Comparison of ENCODE assay signal across 8 cellular contexts in genomic region chr10:31318854-31319601, GRCh38. TPM values are rescaled to one million over a fixed set of nuclear protein-coding genes. Genes with fewer than 3 reads are reported as not detected.
DNase-seq lines count a peak whose midpoint lies in the region; TF ChIP-seq lines count a peak whose summit lies in the region.

Gene ZEB1, plus strand, starts transcription at chr10:31319216. Its CDS starts 19 bp downstream, at chr10:31319235.

- under 1% methylated on average over 27 of the region's 71 CpGs for WGBS in suprapubic skin

- DNase-seq in ELR (ENCODE audit: low read depth) = peak; percentile 96
- peak; percentile 89 for DNase-seq in H4 (ENCODE audit: low spot score)
- peak; percentile 94 to 95 for DNase-seq in SJCRH30
- DNase-seq in activated naive CD4-positive, alpha-beta T cell treated with Interleukin-2 at 50 U/mL for 16 hours = peak; percentile 91
- DNase-seq in globus pallidus (ENCODE audit: low spot score) = peak; percentile 41
- DNase-seq in nucleus accumbens (lab: John Stamatoyannopoulos, UW) = peak in 50 of 56 donors; percentile 12 to 87 (median 60)
- peak; percentile 82 to 86 for DNase-seq in suprapubic skin (ENCODE audit: low spot score in 2 of 2)

- H3K36me3 ChIP-seq in Loucy (ENCODE audit: insufficient read depth, low read length) = no peaks in the 10 kb centered on the region
- no peaks in the 10 kb centered on the region for H3K36me3 ChIP-seq in SJCRH30
- H3K36me3 ChIP-seq in suprapubic skin = no peaks in the 10 kb centered on the region

- no peak for TF ChIP-seq EP300 in suprapubic skin (IDR thresholded peaks at IDR 0.05)

- no peaks in the 10 kb centered on the region for H3K27me3 ChIP-seq in Loucy (ENCODE audit: insufficient read depth, low read length, poor library complexity, severe bottlenecking)
- no peaks in the 10 kb centered on the region for H3K27me3 ChIP-seq in SJCRH30
- peaks cover 21% of the 10 kb centered on the region for H3K27me3 ChIP-seq in suprapubic skin

- H3K27ac ChIP-seq in SJCRH30 (peak within 1 kb of the TSS; percentile 81), suprapubic skin (peak within 1 kb of the TSS; percentile 89)

- TF ChIP-seq CTCF in Loucy (conservative IDR thresholded peaks at IDR 0.05; ENCODE audit: low read length) (peak; percentile 30; the same call in 1 of the 2 replicates), suprapubic skin (IDR thresholded peaks at IDR 0.05) (peak; percentile 15 to 62)

- no peak for TF ChIP-seq POLR2A in suprapubic skin (IDR thresholded peaks at IDR 0.05)

- no peaks in the 10 kb centered on the region for H3K9me3 ChIP-seq in Loucy (ENCODE audit: insufficient read depth, low read depth, low read length)
- no peaks in the 10 kb centered on the region for H3K9me3 ChIP-seq in SJCRH30 (replicated peaks)
- H3K9me3 ChIP-seq in suprapubic skin = no peaks in the 10 kb centered on the region

- peak within 1 kb of the TSS; percentile 91 for H3K9ac ChIP-seq in Loucy (ENCODE audit: low read depth, low read length, poor library complexity, severe bottlenecking)

- H3F3A ChIP-seq in Loucy (ENCODE audit: low read depth) = no peaks in the 10 kb centered on the region

- peak within 1 kb of the TSS; percentile 98 for H3K4me2 ChIP-seq in Loucy (ENCODE audit: low read depth, low read length, poor library complexity, severe bottlenecking)

- no peaks in the 10 kb centered on the region for H3K9me2 ChIP-seq in Loucy (replicated peaks; ENCODE audit: low read depth, low read length)

- H3K4me1 ChIP-seq in Loucy (ENCODE audit: insufficient read depth, low read length, poor library complexity, severe bottlenecking) = peaks cover 58% of the 10 kb centered on the region
- peaks cover 21% of the 10 kb centered on the region for H3K4me1 ChIP-seq in SJCRH30
- peaks cover 27% of the 10 kb centered on the region for H3K4me1 ChIP-seq in suprapubic skin

- H3K79me2 ChIP-seq in Loucy (ENCODE audit: insufficient read depth, low read length) = peaks cover 64% of the 10 kb centered on the region

- peaks cover 41% of the 10 kb centered on the region for H4K20me1 ChIP-seq in Loucy (ENCODE audit: insufficient read depth, low read length, poor library complexity, severe bottlenecking)

- H3K4me3 ChIP-seq in Loucy (ENCODE audit: low read length, poor library complexity, severe bottlenecking) = peak within 1 kb of the TSS; percentile 86
- peak within 1 kb of the TSS; percentile 95 for H3K4me3 ChIP-seq in SJCRH30
- H3K4me3 ChIP-seq in suprapubic skin = peak within 1 kb of the TSS; percentile 68

- H2AFZ ChIP-seq in Loucy (ENCODE audit: low read length) = peak within 1 kb of the TSS; percentile 93

RNA-seq across cellular contexts. Expression of gene ZEB1, which starts in this region (rescaled TPM):
- 10.6 and 12.2 TPM in 2 replicates for total RNA-seq in H4 (2014; rRNA removed; shearing (Covaris generic))
- total RNA-seq in SJCRH30 (2014; rRNA removed; shearing (Covaris generic)) = 61.2 and 77.9 TPM in 2 replicates
- 10 to 100 TPM in 2 of 4 donors, 1 to 10 TPM in 2; 7.1 to 35.8 (median 13.8) TPM for total RNA-seq in suprapubic skin

Comparison
In these comparisons a context has a peak if more than half of its experiments do, and no peak if none do; other contexts are left out.
1. Peak in every context shown above with its lines: DNase-seq, H3K4me3 ChIP-seq and H3K27ac ChIP-seq.
2. DNase-seq: peak in every context shown above with its lines; median percentile 96 in ELR; 94 in SJCRH30; 91 in activated naive CD4-positive, alpha-beta T cell treated with Interleukin-2 at 50 U/mL for 16 hours; 89 in H4; 84 in suprapubic skin; 60 in nucleus accumbens; 41 in globus pallidus.